In genomic region chr1:95124342-95124741, GRCh38 we compare ENCODE assay signal across 6 cellular contexts.
"Had no signal": no experiment of that assay in that cellular context is flagged by ENCODE, and none has a peak within 500 bp of the region (broad histone marks: within the 10 kb centered on the region; RNA-seq: fewer than 3 reads in every experiment).

No MANE protein-coding gene starts in this region.

- DNase-seq: IMR-90, KBM-7, KG1 had no signal

- H3K27ac ChIP-seq: HL-60 had no signal

- ATAC-seq: HepG2, K562 had no signal

- H3K4me3 ChIP-seq: K562 had no signal
